Comparison of ENCODE assay signal across 13 cellular contexts in the genomic region with DNA sequence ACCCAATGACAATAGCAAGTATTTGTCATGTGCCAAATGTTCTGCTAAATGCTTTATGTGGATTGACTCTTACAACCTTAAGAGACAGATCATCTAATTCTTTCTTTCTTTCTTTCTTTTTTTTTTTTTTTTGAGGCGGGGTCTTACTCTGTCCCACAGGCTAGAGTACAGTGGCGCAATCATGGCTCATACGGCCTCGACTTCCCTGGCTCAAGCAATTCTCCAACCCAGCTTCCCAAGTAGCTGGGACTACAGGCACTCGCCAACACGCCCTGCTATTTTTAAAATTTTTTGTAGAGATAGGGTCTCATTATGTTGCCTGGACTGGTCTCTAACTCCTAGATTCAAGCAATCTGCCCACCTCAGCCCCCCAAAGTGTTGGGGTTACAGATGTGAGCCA. TPM values are rescaled to one million over a fixed set of nuclear protein-coding genes. Genes with fewer than 3 reads are reported as not detected.
A peak's percentile ranks its signal among the peaks of the same experiment; 100 is the strongest.
DNase-seq lines count a peak whose midpoint lies in the region; ATAC-seq, FAIRE-seq and TF ChIP-seq lines count a peak whose summit lies in the region.
"Had no signal": no experiment of that assay in that cellular context is flagged by ENCODE, and none has a peak within 500 bp of the region (broad histone marks: within the 10 kb centered on the region; RNA-seq: fewer than 3 reads in every experiment).

No MANE protein-coding gene starts in this region.

- H3K9ac ChIP-seq in Karpas-422 (ENCODE audit: low read length) (no peak overlapping the region), K562 (ENCODE audit: insufficient read depth in 1 of 2, low read depth in 2 of 2, low read length in 2 of 2) (no peak overlapping the region)

- no peak overlapping the region for H2AFZ ChIP-seq in Karpas-422 (ENCODE audit: low read length)
- H2AFZ ChIP-seq in K562 (ENCODE audit: low read depth, low read length), result peak overlapping the region; percentile 100

- peaks cover 4% of the 10 kb centered on the region for H3K27me3 ChIP-seq in CD4-positive, CD25-positive, alpha-beta regulatory T cell (ENCODE audit: control insufficient read depth, insufficient read depth, low read length)
- peaks cover 2% of the 10 kb centered on the region; the same call in 1 of the 2 replicates for H3K27me3 ChIP-seq in Karpas-422 (ENCODE audit: low read length)
- H3K27me3 ChIP-seq in K562 (ENCODE audit: control insufficient read depth in 2 of 2, insufficient read depth in 2 of 2, low read length in 2 of 2), result no peaks in the 10 kb centered on the region

- no peak for TF ChIP-seq POLR2A in K562 (conservative IDR thresholded peaks at IDR 0.05)

- H3K4me3 Mint-ChIP-seq in CD4-positive, CD25-positive, alpha-beta regulatory T cell, result peak overlapping the region in 3 of 4 donors; percentile 25 to 96 (median 72)
- H3K4me3 Mint-ChIP-seq in nephron, result peak overlapping the region; percentile 15 to 38 (median 33)

- FAIRE-seq in K562 (lab: Jason Lieb, UNC), result peak; percentile 19

- DNase-seq in CD4-positive, CD25-positive, alpha-beta regulatory T cell, result no peak
- DNase-seq in Karpas-422 (no peak), K562 (ENCODE audit: extremely low read depth in 1 of 4, low spot score in 3 of 4) (no peak), A172 (ENCODE audit: low spot score) (no peak), HuH-7 (ENCODE audit: low spot score) (no peak), mesenteric fat pad (ENCODE audit: low spot score) (no peak), KBM-7 (no peak)

- H3K79me2 ChIP-seq in Karpas-422 (ENCODE audit: low read length) (no peaks in the 10 kb centered on the region), K562 (ENCODE audit: control insufficient read depth, insufficient read depth, low read length) (no peaks in the 10 kb centered on the region)

- H3K36me3 Mint-ChIP-seq in CD4-positive, CD25-positive, alpha-beta regulatory T cell, result no peaks in the 10 kb centered on the region
- no peaks in the 10 kb centered on the region for H3K36me3 Mint-ChIP-seq in nephron (ENCODE audit: low read depth)

- no peak for TF ChIP-seq RAD21 in K562 (CRISPR knock-in tag; conservative IDR thresholded peaks at IDR 0.05 in 1 of 2, IDR thresholded peaks at IDR 0.05 in 1 of 2)

- peaks cover 4 to 17% (median 10%) of the 10 kb centered on the region in 4 donors for H3K4me1 Mint-ChIP-seq in CD4-positive, CD25-positive, alpha-beta regulatory T cell
- H3K4me1 Mint-ChIP-seq in nephron, result peaks cover 5% of the 10 kb centered on the region

- H3K9me3 ChIP-seq in CD4-positive, CD25-positive, alpha-beta regulatory T cell (ENCODE audit: control insufficient read depth in 2 of 2, low read length in 2 of 2), result no peaks in the 10 kb centered on the region
- H3K9me3 ChIP-seq in Karpas-422 (ENCODE audit: low read length) (no peaks in the 10 kb centered on the region), K562 (replicated peaks; ENCODE audit: control insufficient read depth, insufficient read depth, low read depth, low read length) (no peaks in the 10 kb centered on the region)
- H3K9me3 ChIP-seq: neutrophil had no signal

- in situ Hi-C loops in K562 (cut with MboI) (no loop called here), KBM-7 (cut with MboI; ENCODE audit: low pct_unique_long_range_greater_than_20kb, low sequenced_read_pairs) (no loop called here)

- intact Hi-C loops in K562 (cut with micrococcal nuclease), result no loop called here

- BruUV-seq in K562 (replicated peaks; lab: Mats Ljungman, UMichigan), result no TSS peak

- WGBS in K562 (ENCODE audit: insufficient coverage, low coverage, missing lambda C conversion rate), result 78% methylated on average over 4 of the region's 6 CpGs

- H3K4me3 ChIP-seq in CD4-positive, CD25-positive, alpha-beta regulatory T cell (ENCODE audit: low read depth, low read length), result peak overlapping the region; percentile 90
- H3K4me3 ChIP-seq in Karpas-422 (ENCODE audit: low read length), result no peak overlapping the region
- no peak overlapping the region for H3K4me3 ChIP-seq in K562

- H3K27me3 Mint-ChIP-seq in CD4-positive, CD25-positive, alpha-beta regulatory T cell, result peaks cover 41% of the 10 kb centered on the region
- peaks cover 37% of the 10 kb centered on the region for H3K27me3 Mint-ChIP-seq in nephron (ENCODE audit: low read depth)

- H3K36me3 ChIP-seq in CD4-positive, CD25-positive, alpha-beta regulatory T cell (ENCODE audit: control insufficient read depth, insufficient read depth, low read length), result no peaks in the 10 kb centered on the region
- no peaks in the 10 kb centered on the region for H3K36me3 ChIP-seq in Karpas-422 (ENCODE audit: insufficient read depth, low read length)
- no peaks in the 10 kb centered on the region for H3K36me3 ChIP-seq in K562 (ENCODE audit: control insufficient read depth, insufficient read depth, low read length)
- H3K36me3 ChIP-seq: neutrophil had no signal

- TF ChIP-seq CTCF in K562 (IDR thresholded peaks at IDR 0.05 in 2 of 3, conservative IDR thresholded peaks at IDR 0.05 in 1 of 3; ENCODE audit: insufficient read depth in 2 of 3, low read depth in 1 of 3, low read length in 3 of 3) (no peak), nephron (IDR thresholded peaks at IDR 0.05; ENCODE audit: unreplicated experiment in 3 of 3) (no peak)

- no peaks in the 10 kb centered on the region for H3K9me2 ChIP-seq in Karpas-422 (replicated peaks; ENCODE audit: insufficient read depth, low read length)

- H4K20me1 ChIP-seq in Karpas-422 (ENCODE audit: insufficient read depth, low read depth, low read length) (no peaks in the 10 kb centered on the region), K562 (replicated peaks; ENCODE audit: control insufficient read depth, insufficient read depth, low read length) (no peaks in the 10 kb centered on the region)

- H3K4me2 ChIP-seq in Karpas-422 (ENCODE audit: low read depth, low read length, poor library complexity, severe bottlenecking) (peak overlapping the region; percentile 91), K562 (ENCODE audit: insufficient read depth, low read length) (peak overlapping the region; percentile 99; the same call in 1 of the 2 replicates)

- no peaks in the 10 kb centered on the region for H3K9me3 Mint-ChIP-seq in CD4-positive, CD25-positive, alpha-beta regulatory T cell
- H3K9me3 Mint-ChIP-seq in nephron, result no peaks in the 10 kb centered on the region
- H3K9me3 Mint-ChIP-seq: stimulated activated naive CD8-positive, alpha-beta T cell treated with anti-CD3 and anti-CD28 coated beads, Interleukin-15, Interleukin-2, amounts not matched to agents 100 ng/mL and 50 ng/mL, for 24 hours had no signal

- H3K27ac ChIP-seq in CD4-positive, CD25-positive, alpha-beta regulatory T cell (ENCODE audit: insufficient read depth, low read length, poor library complexity, severe bottlenecking), result no peak overlapping the region
- H3K27ac ChIP-seq in Karpas-422 (ENCODE audit: low read length) (no peak overlapping the region), K562 (ENCODE audit: extremely low read depth, low read depth, low read length) (no peak overlapping the region)

- CTCF ChIA-PET in K562 (lab: Yijun Ruan, JAX; ENCODE audit: low intra/inter-chr PET ratio), result no interaction called here

- TF ChIP-seq EP300 in K562 (IDR thresholded peaks at IDR 0.05; ENCODE audit: low read length), result no peak

- POLR2A ChIA-PET in K562 (lab: Yijun Ruan, JAX), result interaction anchor here (0.8 kb wide), 1 partner anchor 164 kb away, joined by 3 read pairs; no protein-coding TSS in a partner anchor

- peak overlapping the region in 1 of 3 donors; percentile 99 for H3K27ac Mint-ChIP-seq in CD4-positive, CD25-positive, alpha-beta regulatory T cell
- H3K27ac Mint-ChIP-seq in nephron, result no peak overlapping the region

- no peaks in the 10 kb centered on the region for H3K9me1 ChIP-seq in K562 (ENCODE audit: control insufficient read depth, insufficient read depth, low read length)

- peaks cover 12% of the 10 kb centered on the region for H3K4me1 ChIP-seq in CD4-positive, CD25-positive, alpha-beta regulatory T cell (ENCODE audit: control insufficient read depth, insufficient read depth, low read length, poor library complexity, severe bottlenecking)
- H3K4me1 ChIP-seq in Karpas-422 (ENCODE audit: low read length) (peaks cover 16% of the 10 kb centered on the region), K562 (replicated peaks in 1 of 2; ENCODE audit: control insufficient read depth in 2 of 2, insufficient read depth in 2 of 2, low read length in 2 of 2) (peaks cover 4 to 6% of the 10 kb centered on the region in 2 experiments; a peak in 2 of 5 replicates)

- no peak for ATAC-seq in CD4-positive, CD25-positive, alpha-beta regulatory T cell (ENCODE audit: low read depth in 2 of 2)
- ATAC-seq in K562, result no peak

RNA-seq across cellular contexts. Expression of a gene that starts 21.4 kb away (rescaled TPM):
- not detected for total RNA-seq in CD4-positive, CD25-positive, alpha-beta regulatory T cell
- not detected for polyA plus RNA-seq in CD4-positive, CD25-positive, alpha-beta regulatory T cell
- total RNA-seq in Karpas-422 (2014; rRNA removed; shearing (Covaris generic); ENCODE audit: low replicate concordance), result not detected in 2 replicates
- total RNA-seq in K562 (2011; cell fraction: chromatin; rRNA removed; ENCODE audit: low replicate concordance), result 3.0 TPM in 1 of 2 replicates, not detected in the other
- 0.92 and 2.0 TPM in 2 replicates for total RNA-seq in K562 (2011; cell fraction: nucleolus; rRNA removed)
- 1.5 TPM in 1 of 2 replicates, not detected in the other for total RNA-seq in K562 (2011; cell fraction: nucleoplasm; rRNA removed)
- total RNA-seq in K562 (2014; rRNA removed) (3.0 and 3.7 TPM in 2 replicates), K562 (2014; rRNA removed; fragmentation: Illumina TruSeq; extraction: Trizol) (0.51 and 1.4 TPM in 2 replicates), K562 (2015; rRNA removed; fragmentation: Illumina TruSeq; extraction: Trizol) (1.2 and 1.3 TPM in 2 replicates), K562 (2021) (4.7 and 4.9 TPM in 2 replicates), mesenteric fat pad (not detected)
- polyA plus RNA-seq in K562 (2011; rRNA removed) (0.18 and 3.2 TPM in 2 replicates), K562 (2014; fragmentation: Illumina TruSeq; extraction: Trizol) (0.24 and 1.6 TPM in 2 replicates), K562 (2014; fragmentation: Nextera tagmentation; extraction: Ambion mirVana) (1 to 10 TPM; 2.1 to 3.1 TPM), K562 (2014; rRNA removed) (4.4 and 6.8 TPM in 2 replicates)
- polyA plus RNA-seq in K562 (2011; cell fraction: cytosol; rRNA removed), result 0.27 and 4.6 TPM in 2 replicates
- 0.32 and 6.5 TPM in 2 replicates for polyA plus RNA-seq in K562 (2011; cell fraction: nucleus; rRNA removed)
- polyA plus RNA-seq in K562 (2012), result 3.0 and 6.2 TPM in 2 replicates
- polyA minus RNA-seq in K562 (2011; rRNA and poly(A)+ RNA removed), result 0.35 TPM in 1 of 2 replicates, not detected in the other
- not detected in 2 replicates for polyA minus RNA-seq in K562 (2011; cell fraction: cytosol; rRNA and poly(A)+ RNA removed)
- 1.1 TPM in 1 of 2 replicates, not detected in the other for polyA minus RNA-seq in K562 (2011; cell fraction: nucleus; rRNA and poly(A)+ RNA removed)
- not detected in 2 replicates for total RNA-seq in A172 (2014; rRNA removed; shearing (Covaris generic))
- total RNA-seq: dermis microvascular lymphatic vessel endothelial cell, lower leg skin had no signal
- polyA plus RNA-seq: BJ had no signal

RNA-seq across cellular contexts. Expression of a gene that starts 41.5 kb away (rescaled TPM):
- total RNA-seq in CD4-positive, CD25-positive, alpha-beta regulatory T cell, result 16.1 TPM
- polyA plus RNA-seq in CD4-positive, CD25-positive, alpha-beta regulatory T cell, result 1 to 10 TPM in 2 of 4 donors, under 1 TPM in 2; 0.60 to 2.2 (median 1.00) TPM
- total RNA-seq in Karpas-422 (2014; rRNA removed; shearing (Covaris generic); ENCODE audit: low replicate concordance), result 13.9 and 15.8 TPM in 2 replicates
- total RNA-seq in K562 (2011; cell fraction: chromatin; rRNA removed; ENCODE audit: low replicate concordance), result 30.6 and 63.3 TPM in 2 replicates
- total RNA-seq in K562 (2011; cell fraction: nucleolus; rRNA removed), result 18.5 and 24.9 TPM in 2 replicates
- total RNA-seq in K562 (2011; cell fraction: nucleoplasm; rRNA removed), result 38.8 and 65.0 TPM in 2 replicates
- 11.0 and 14.2 TPM in 2 replicates for total RNA-seq in K562 (2014; rRNA removed)
- total RNA-seq in K562 (2014; rRNA removed; fragmentation: Illumina TruSeq; extraction: Trizol), result 19.7 and 23.0 TPM in 2 replicates
- 20.5 TPM in 2 replicates for total RNA-seq in K562 (2015; rRNA removed; fragmentation: Illumina TruSeq; extraction: Trizol)
- total RNA-seq in K562 (2021), result 17.9 and 20.1 TPM in 2 replicates
- 20.8 and 22.9 TPM in 2 replicates for polyA plus RNA-seq in K562 (2011; rRNA removed)
- 9.4 and 13.8 TPM in 2 replicates for polyA plus RNA-seq in K562 (2011; cell fraction: cytosol; rRNA removed)
- 46.6 and 53.0 TPM in 2 replicates for polyA plus RNA-seq in K562 (2011; cell fraction: nucleus; rRNA removed)
- 20.0 and 35.0 TPM in 2 replicates for polyA plus RNA-seq in K562 (2012)
- 25.6 and 26.5 TPM in 2 replicates for polyA plus RNA-seq in K562 (2014; fragmentation: Illumina TruSeq; extraction: Trizol)
- polyA plus RNA-seq in K562 (2014; fragmentation: Nextera tagmentation; extraction: Ambion mirVana), result 1 to 10 TPM; 7.6 to 8.2 TPM
- polyA plus RNA-seq in K562 (2014; rRNA removed), result 15.8 and 17.9 TPM in 2 replicates
- polyA minus RNA-seq in K562 (2011; rRNA and poly(A)+ RNA removed), result 16.6 and 19.7 TPM in 2 replicates
- 4.3 and 8.2 TPM in 2 replicates for polyA minus RNA-seq in K562 (2011; cell fraction: cytosol; rRNA and poly(A)+ RNA removed)
- polyA minus RNA-seq in K562 (2011; cell fraction: nucleus; rRNA and poly(A)+ RNA removed), result 14.7 and 19.4 TPM in 2 replicates
- 64.7 and 70.9 TPM in 2 replicates for total RNA-seq in A172 (2014; rRNA removed; shearing (Covaris generic))
- total RNA-seq in mesenteric fat pad, result 274 TPM

RNA-seq across cellular contexts. Expression of a gene that starts 41.6 kb away (rescaled TPM):
- total RNA-seq in CD4-positive, CD25-positive, alpha-beta regulatory T cell, result 5.5 TPM
- 1 to 10 TPM; 4.9 to 8.5 (median 6.2) TPM for polyA plus RNA-seq in CD4-positive, CD25-positive, alpha-beta regulatory T cell
- 1.8 and 2.5 TPM in 2 replicates for total RNA-seq in Karpas-422 (2014; rRNA removed; shearing (Covaris generic); ENCODE audit: low replicate concordance)
- 9.3 and 14.4 TPM in 2 replicates for total RNA-seq in K562 (2011; cell fraction: chromatin; rRNA removed; ENCODE audit: low replicate concordance)
- total RNA-seq in K562 (2011; cell fraction: nucleolus; rRNA removed), result 6.8 and 8.8 TPM in 2 replicates
- total RNA-seq in K562 (2011; cell fraction: nucleoplasm; rRNA removed), result 9.9 and 10.0 TPM in 2 replicates
- total RNA-seq in K562 (2014; rRNA removed), result 8.4 and 9.2 TPM in 2 replicates
- total RNA-seq in K562 (2014; rRNA removed; fragmentation: Illumina TruSeq; extraction: Trizol), result 10.2 and 10.3 TPM in 2 replicates
- 8.8 and 10.0 TPM in 2 replicates for total RNA-seq in K562 (2015; rRNA removed; fragmentation: Illumina TruSeq; extraction: Trizol)
- total RNA-seq in K562 (2021), result 9.7 and 11.5 TPM in 2 replicates
- 8.5 and 11.3 TPM in 2 replicates for polyA plus RNA-seq in K562 (2011; rRNA removed)
- 6.7 and 7.3 TPM in 2 replicates for polyA plus RNA-seq in K562 (2011; cell fraction: cytosol; rRNA removed)
- polyA plus RNA-seq in K562 (2011; cell fraction: nucleus; rRNA removed), result 6.3 and 8.2 TPM in 2 replicates
- 7.8 and 14.8 TPM in 2 replicates for polyA plus RNA-seq in K562 (2012)
- polyA plus RNA-seq in K562 (2014; fragmentation: Illumina TruSeq; extraction: Trizol), result 8.2 and 11.9 TPM in 2 replicates
- polyA plus RNA-seq in K562 (2014; fragmentation: Nextera tagmentation; extraction: Ambion mirVana), result 1 to 10 TPM; 3.8 to 4.1 TPM
- polyA plus RNA-seq in K562 (2014; rRNA removed), result 5.4 and 7.7 TPM in 2 replicates
- polyA minus RNA-seq in K562 (2011; rRNA and poly(A)+ RNA removed), result 10.0 and 11.0 TPM in 2 replicates
- 4.1 and 6.8 TPM in 2 replicates for polyA minus RNA-seq in K562 (2011; cell fraction: cytosol; rRNA and poly(A)+ RNA removed)
- polyA minus RNA-seq in K562 (2011; cell fraction: nucleus; rRNA and poly(A)+ RNA removed), result 4.7 and 7.4 TPM in 2 replicates
- total RNA-seq in A172 (2014; rRNA removed; shearing (Covaris generic)), result 12.6 and 13.8 TPM in 2 replicates
- total RNA-seq in mesenteric fat pad, result 5.8 TPM
